In the genomic region with DNA sequence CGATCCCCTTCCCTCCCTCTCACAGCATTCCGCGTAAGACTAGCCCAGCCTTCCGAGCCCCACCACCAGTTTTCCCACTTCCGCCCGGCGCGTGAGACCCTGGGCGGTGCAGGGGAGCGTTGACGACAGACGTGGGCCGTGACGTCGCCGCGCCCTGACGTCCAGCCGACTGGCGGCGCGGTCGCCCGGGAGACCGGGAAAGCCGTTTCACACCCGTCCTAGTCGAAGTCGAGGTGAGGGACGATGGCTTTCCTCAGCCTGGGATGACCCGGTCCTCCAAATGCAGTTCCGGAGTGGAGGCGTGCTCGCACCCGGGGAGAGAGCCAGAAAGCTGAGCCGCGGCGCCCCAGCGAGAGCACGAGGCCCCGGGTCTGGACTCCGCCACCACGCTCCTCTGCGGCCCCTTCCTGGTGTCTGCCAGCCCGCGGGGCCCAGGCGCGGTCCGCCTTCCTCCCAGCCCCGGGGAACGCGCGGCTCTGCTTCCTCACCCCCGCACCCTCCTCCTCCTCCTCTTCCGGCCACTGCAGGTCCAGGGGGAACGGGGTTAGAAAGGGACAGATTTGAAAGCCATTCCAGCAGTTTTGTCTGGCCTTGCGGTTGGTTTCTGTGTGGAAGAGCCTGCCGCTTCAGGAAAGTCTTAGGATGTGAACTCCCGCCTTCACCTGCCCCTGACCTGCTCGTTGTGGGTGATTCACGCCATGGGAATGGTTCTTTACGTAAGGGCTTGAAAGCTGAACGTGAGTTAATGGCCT, we compare ENCODE assay signal across 8 cellular contexts. TPM values are rescaled to one million over a fixed set of nuclear protein-coding genes. Genes with fewer than 3 reads are reported as not detected.
DNase-seq lines count a peak whose midpoint lies in the region; ATAC-seq and TF ChIP-seq lines count a peak whose summit lies in the region.

Gene LEKR1, plus strand, starts transcription at position 210 of the 752 bp plus-strand sequence. CDS start 2,977 bp downstream, outside the sequence.

- ATAC-seq in GM19328 (IDR thresholded peaks at IDR 0.05; ENCODE audit: unreplicated experiment): peak; percentile 84
- peak; percentile 92 for ATAC-seq in HG03460 (IDR thresholded peaks at IDR 0.05; ENCODE audit: unreplicated experiment)

- H3K9me3 Mint-ChIP-seq in CD14-positive monocyte: no peaks in the 10 kb centered on the region

- no peak for TF ChIP-seq CTCF in CD14-positive monocyte (IDR thresholded peaks at IDR 0.05)

- peaks cover 15% of the 10 kb centered on the region for H3K4me1 Mint-ChIP-seq in CD14-positive monocyte

- peak; percentile 72 for DNase-seq in CD14-positive monocyte (ENCODE audit: low spot score)
- DNase-seq in NOMO-1 treated with DMSO at 0.1 percent for 48 hours (lab: John Stamatoyannopoulos, UW; ENCODE audit: unreplicated experiment): peak; percentile 88
- peak; percentile 36 for DNase-seq in activated T-cell treated with anti-CD3 and anti-CD28 coated beads for 1 hour (ENCODE audit: low read depth)
- DNase-seq in epidermal melanocyte (ENCODE audit: insufficient read length, low spot score): peak; percentile 78
- DNase-seq in middle frontal gyrus (ENCODE audit: extremely low spot score, low spot score): peak; percentile 68
- peak; percentile 35 to 41 for DNase-seq in stimulated activated CD8-positive, alpha-beta memory T cell treated with anti-CD3 and anti-CD28 coated beads, Interleukin-2, amount 100 ng/mL, for 1 hour (ENCODE audit: low read depth in 2 of 2)

- peak within 1 kb of the TSS; percentile 96 to 99 (median 99) for H3K27ac Mint-ChIP-seq in CD14-positive monocyte

- H3K4me3 Mint-ChIP-seq in CD14-positive monocyte: peak within 1 kb of the TSS; percentile 92 to 94

- intact Hi-C loops in CD14-positive monocyte (cut with micrococcal nuclease): loop anchor here in 1 of 2 donors (5.0 kb wide), 1 partner anchor 149 kb away; no protein-coding TSS in a partner anchor

- H3K27me3 Mint-ChIP-seq in CD14-positive monocyte (ENCODE audit: low read depth in 3 of 3): peaks cover 0 to 2% (median 0%) of the 10 kb centered on the region in 3 donors

- H3K36me3 Mint-ChIP-seq in CD14-positive monocyte: no peaks in the 10 kb centered on the region

RNA-seq across cellular contexts. Expression of gene LEKR1, which starts in this region (rescaled TPM):
- under 1 TPM in 1 of 2 donors, not detected in 1; 0.51 TPM for polyA plus RNA-seq in CD14-positive monocyte

Comparison
In these comparisons a context has a peak if more than half of its experiments do, and no peak if none do; other contexts are left out.
1. Peak in every context shown above with its lines: DNase-seq and ATAC-seq.
2. Peak in DNase-seq in CD14-positive monocyte; RNA of the gene not detected or under 1 TPM.
3. DNase-seq: peak in every context shown above with its lines; median percentile 88 in NOMO-1 treated with DMSO at 0.1 percent for 48 hours; 78 in epidermal melanocyte; 72 in CD14-positive monocyte; 68 in middle frontal gyrus; 38 in stimulated activated CD8-positive, alpha-beta memory T cell treated with anti-CD3 and anti-CD28 coated beads, Interleukin-2, amount 100 ng/mL, for 1 hour; 36 in activated T-cell treated with anti-CD3 and anti-CD28 coated beads for 1 hour.